ENCODE assay signal across 1 cellular context in genomic region chr5:172906888-172907287, GRCh38.
TF ChIP-seq lines count a peak whose summit lies in the region.

No MANE protein-coding gene starts in this region.

TF ChIP-seq in SK-N-SH treated with all-trans-retinoic acid at 6 μM for 48 hours, 23 proteins besides CTCF, POLR2A, EP300 and RAD21 (continued from another document):
- TF ChIP-seq CSDC2 (CRISPR knock-in tag; IDR thresholded peaks at IDR 0.05) (no peak), ZNF8 (CRISPR knock-in tag; IDR thresholded peaks at IDR 0.05) (no peak), BACH2 (CRISPR knock-in tag; IDR thresholded peaks at IDR 0.05; ENCODE audit: borderline replicate concordance) (no peak), RARB (CRISPR knock-in tag; IDR thresholded peaks at IDR 0.05) (no peak), ZFP3 (CRISPR knock-in tag; IDR thresholded peaks at IDR 0.05) (no peak), ZNF565 (CRISPR knock-in tag; conservative IDR thresholded peaks at IDR 0.05; ENCODE audit: low read depth) (no peak), ZFP30 (CRISPR knock-in tag; IDR thresholded peaks at IDR 0.05) (no peak), ZNF70 (CRISPR knock-in tag; IDR thresholded peaks at IDR 0.05) (no peak), GLIS3 (CRISPR knock-in tag; IDR thresholded peaks at IDR 0.05) (no peak)
- TF ChIP-seq, protein P1, sequence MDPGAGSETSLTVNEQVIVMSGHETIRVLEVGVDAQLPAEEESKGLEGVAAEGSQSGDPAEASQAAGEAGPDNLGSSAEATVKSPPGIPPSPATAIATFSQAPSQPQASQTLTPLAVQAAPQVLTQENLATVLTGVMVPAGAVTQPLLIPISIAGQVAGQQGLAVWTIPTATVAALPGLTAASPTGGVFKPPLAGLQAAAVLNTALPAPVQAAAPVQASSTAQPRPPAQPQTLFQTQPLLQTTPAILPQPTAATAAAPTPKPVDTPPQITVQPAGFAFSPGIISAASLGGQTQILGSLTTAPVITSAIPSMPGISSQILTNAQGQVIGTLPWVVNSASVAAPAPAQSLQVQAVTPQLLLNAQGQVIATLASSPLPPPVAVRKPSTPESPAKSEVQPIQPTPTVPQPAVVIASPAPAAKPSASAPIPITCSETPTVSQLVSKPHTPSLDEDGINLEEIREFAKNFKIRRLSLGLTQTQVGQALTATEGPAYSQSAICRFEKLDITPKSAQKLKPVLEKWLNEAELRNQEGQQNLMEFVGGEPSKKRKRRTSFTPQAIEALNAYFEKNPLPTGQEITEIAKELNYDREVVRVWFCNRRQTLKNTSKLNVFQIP (CRISPR knock-in tag; IDR thresholded peaks at IDR 0.05; ENCODE audit: borderline replicate concordance, low read depth): no peak
- TF ChIP-seq, protein P2, sequence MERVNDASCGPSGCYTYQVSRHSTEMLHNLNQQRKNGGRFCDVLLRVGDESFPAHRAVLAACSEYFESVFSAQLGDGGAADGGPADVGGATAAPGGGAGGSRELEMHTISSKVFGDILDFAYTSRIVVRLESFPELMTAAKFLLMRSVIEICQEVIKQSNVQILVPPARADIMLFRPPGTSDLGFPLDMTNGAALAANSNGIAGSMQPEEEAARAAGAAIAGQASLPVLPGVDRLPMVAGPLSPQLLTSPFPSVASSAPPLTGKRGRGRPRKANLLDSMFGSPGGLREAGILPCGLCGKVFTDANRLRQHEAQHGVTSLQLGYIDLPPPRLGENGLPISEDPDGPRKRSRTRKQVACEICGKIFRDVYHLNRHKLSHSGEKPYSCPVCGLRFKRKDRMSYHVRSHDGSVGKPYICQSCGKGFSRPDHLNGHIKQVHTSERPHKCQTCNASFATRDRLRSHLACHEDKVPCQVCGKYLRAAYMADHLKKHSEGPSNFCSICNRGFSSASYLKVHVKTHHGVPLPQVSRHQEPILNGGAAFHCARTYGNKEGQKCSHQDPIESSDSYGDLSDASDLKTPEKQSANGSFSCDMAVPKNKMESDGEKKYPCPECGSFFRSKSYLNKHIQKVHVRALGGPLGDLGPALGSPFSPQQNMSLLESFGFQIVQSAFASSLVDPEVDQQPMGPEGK (CRISPR knock-in tag; IDR thresholded peaks at IDR 0.05; ENCODE audit: borderline replicate concordance): no peak
